Comparison of ENCODE assay signal across 24 cellular contexts in genomic region chr21:41410361-41410760, GRCh38. TPM values are rescaled to one million over a fixed set of nuclear protein-coding genes. Genes with fewer than 3 reads are reported as not detected.
DNase-seq lines count a peak whose midpoint lies in the region; TF ChIP-seq lines count a peak whose summit lies in the region.
"Had no signal": no experiment of that assay in that cellular context is flagged by ENCODE, and none has a peak within 500 bp of the region (broad histone marks: within the 10 kb centered on the region; RNA-seq: fewer than 3 reads in every experiment).

No MANE protein-coding gene starts in this region.

- peaks cover 48 to 53% of the 10 kb centered on the region in 2 donors for H3K36me3 Mint-ChIP-seq in CD14-positive monocyte
- H3K36me3 Mint-ChIP-seq in activated T-helper 1 cell treated with anti-CD3 and anti-CD28 coated beads, Interleukin-12 subunit alpha, Interleukin-12 subunit beta, Interleukin-2, Interleukin-4 antibody, amounts not matched to agents 30 ng/mL and 10 ng/mL and 1 ng/mL, durations not matched to agents 14 hours and 24 hours and 36 hours (ENCODE audit: low read depth) = peaks cover 54% of the 10 kb centered on the region

- no peak overlapping the region for H3K4me3 Mint-ChIP-seq in CD14-positive monocyte
- H3K4me3 Mint-ChIP-seq in activated T-helper 1 cell treated with anti-CD3 and anti-CD28 coated beads, Interleukin-12 subunit alpha, Interleukin-12 subunit beta, Interleukin-2, Interleukin-4 antibody, amounts not matched to agents 30 ng/mL and 10 ng/mL and 1 ng/mL, durations not matched to agents 14 hours and 24 hours and 36 hours = no peak overlapping the region
- H3K4me3 Mint-ChIP-seq: HFFc6 had no signal

- H3K4me2 ChIP-seq in BLaER1 = peak overlapping the region; percentile 54
- H3K4me2 ChIP-seq: A549 had no signal

- H3K4me1 ChIP-seq in BLaER1 (peaks cover 20% of the 10 kb centered on the region), esophagus squamous epithelium (peaks cover 9 to 41% (median 14%) of the 10 kb centered on the region in 3 donors)
- H3K4me1 ChIP-seq: A549, HAP-1 had no signal

- H3K36me3 ChIP-seq in BLaER1 (peaks cover 33% of the 10 kb centered on the region), esophagus squamous epithelium (peaks cover 0 to 42% (median 0%) of the 10 kb centered on the region in 3 donors)
- H3K36me3 ChIP-seq: HAP-1 had no signal

- H3K9me3 ChIP-seq in BLaER1 (no peaks in the 10 kb centered on the region), esophagus squamous epithelium (no peaks in the 10 kb centered on the region)
- H3K9me3 ChIP-seq: HAP-1 had no signal

- TF ChIP-seq CTCF in CD14-positive monocyte (IDR thresholded peaks at IDR 0.05) (no peak), esophagus squamous epithelium (IDR thresholded peaks at IDR 0.05) (no peak)

- no peak for TF ChIP-seq POLR2A in esophagus squamous epithelium (IDR thresholded peaks at IDR 0.05)

- 85 to 90% methylated on average over 1 of the region's 1 CpG for WGBS in esophagus squamous epithelium, 2 donors

- DNase-seq in CD14-positive monocyte (ENCODE audit: low spot score) (no peak), esophagus squamous epithelium (lab: John Stamatoyannopoulos, UW) (no peak), SIG-M5 treated with dmso at 0.1 percent for 504 hours (lab: John Stamatoyannopoulos, UW; ENCODE audit: unreplicated experiment) (no peak), NCI-H1092 (lab: John Stamatoyannopoulos, UW) (no peak), DMS153 treated with DMSO at 0.1 percent for 48 hours (lab: John Stamatoyannopoulos, UW; ENCODE audit: unreplicated experiment) (no peak)
- DNase-seq in activated T-helper 1 cell treated with anti-CD3 and anti-CD28 coated beads, Interleukin-12 subunit alpha, Interleukin-12 subunit beta, Interleukin-2, Interleukin-4 antibody, amounts not matched to agents 30 ng/mL and 10 ng/mL and 1 ng/mL, durations not matched to agents 14 hours and 24 hours and 36 hours (ENCODE audit: low spot score) = no peak
- DNase-seq: AML-193, DMS153, GM23248, HFFc6, Kasumi-1, MV-4-11, NCI-H1105 treated with DMSO at 0.1 percent for 48 hours, NCI-H146, NCI-H1930, NCI-H446, NCI-H524 treated with DMSO at 0.1 percent for 48 hours, NCI-H774, SIG-M5 had no signal

- peaks cover 0 to 3% (median 2%) of the 10 kb centered on the region in 3 donors for H3K27me3 Mint-ChIP-seq in CD14-positive monocyte (ENCODE audit: low read depth in 3 of 3)
- H3K27me3 Mint-ChIP-seq in activated T-helper 1 cell treated with anti-CD3 and anti-CD28 coated beads, Interleukin-12 subunit alpha, Interleukin-12 subunit beta, Interleukin-2, Interleukin-4 antibody, amounts not matched to agents 30 ng/mL and 10 ng/mL and 1 ng/mL, durations not matched to agents 14 hours and 24 hours and 36 hours (ENCODE audit: insufficient read depth) = peaks cover 18% of the 10 kb centered on the region

- intact Hi-C loops in CD14-positive monocyte (cut with micrococcal nuclease) (no loop called here), esophagus squamous epithelium (cut with DNase I) (no loop called here)
- intact Hi-C loops in activated T-helper 1 cell treated with anti-CD3 and anti-CD28 coated beads, Interleukin-12 subunit alpha, Interleukin-12 subunit beta, Interleukin-2, Interleukin-4 antibody, amounts not matched to agents 30 ng/mL and 10 ng/mL and 1 ng/mL, durations not matched to agents 14 hours and 24 hours and 36 hours (cut with micrococcal nuclease) = no loop called here

- peaks cover 36% of the 10 kb centered on the region for H3K4me1 Mint-ChIP-seq in CD14-positive monocyte
- peaks cover 7% of the 10 kb centered on the region for H3K4me1 Mint-ChIP-seq in activated T-helper 1 cell treated with anti-CD3 and anti-CD28 coated beads, Interleukin-12 subunit alpha, Interleukin-12 subunit beta, Interleukin-2, Interleukin-4 antibody, amounts not matched to agents 30 ng/mL and 10 ng/mL and 1 ng/mL, durations not matched to agents 14 hours and 24 hours and 36 hours (ENCODE audit: low read depth)

- H3K9ac ChIP-seq in BLaER1 = no peak overlapping the region
- H3K9ac ChIP-seq: GM23248 had no signal

- H4K20me1 ChIP-seq in BLaER1 = no peaks in the 10 kb centered on the region

- peaks cover 3 to 18% (median 11%) of the 10 kb centered on the region in 7 donors for H3K9me3 Mint-ChIP-seq in CD14-positive monocyte
- H3K9me3 Mint-ChIP-seq in activated T-helper 1 cell treated with anti-CD3 and anti-CD28 coated beads, Interleukin-12 subunit alpha, Interleukin-12 subunit beta, Interleukin-2, Interleukin-4 antibody, amounts not matched to agents 30 ng/mL and 10 ng/mL and 1 ng/mL, durations not matched to agents 14 hours and 24 hours and 36 hours = peaks cover 12% of the 10 kb centered on the region

- H3K27ac ChIP-seq in BLaER1 = no peak overlapping the region
- H3K27ac ChIP-seq in esophagus squamous epithelium = peak overlapping the region; percentile 74 to 85 (median 82)
- H3K27ac ChIP-seq: A549, C4-2B, GM23248 had no signal

- H3K27me3 ChIP-seq in BLaER1 (no peaks in the 10 kb centered on the region), esophagus squamous epithelium (no peaks in the 10 kb centered on the region)

- peak overlapping the region in 4 of 7 donors; percentile 6 to 64 (median 34) for H3K27ac Mint-ChIP-seq in CD14-positive monocyte
- peak overlapping the region; percentile 32 for H3K27ac Mint-ChIP-seq in activated T-helper 1 cell treated with anti-CD3 and anti-CD28 coated beads, Interleukin-12 subunit alpha, Interleukin-12 subunit beta, Interleukin-2, Interleukin-4 antibody, amounts not matched to agents 30 ng/mL and 10 ng/mL and 1 ng/mL, durations not matched to agents 14 hours and 24 hours and 36 hours
- H3K27ac Mint-ChIP-seq: HFFc6 had no signal

- no peak overlapping the region for H3K4me3 ChIP-seq in BLaER1
- H3K4me3 ChIP-seq in esophagus squamous epithelium = no peak overlapping the region
- H3K4me3 ChIP-seq: A549, GM23248, HAP-1 had no signal

RNA-seq across cellular contexts. Expression of gene MX1, which starts 15.7 kb away (rescaled TPM):
- 10 to 100 TPM; 60.5 to 73.3 TPM for polyA plus RNA-seq in CD14-positive monocyte
- total RNA-seq in activated T-helper 1 cell treated with anti-CD3 and anti-CD28 coated beads, Interleukin-12 subunit alpha, Interleukin-12 subunit beta, Interleukin-2, Interleukin-4 antibody, amounts not matched to agents 30 ng/mL and 10 ng/mL and 1 ng/mL, durations not matched to agents 14 hours and 24 hours and 36 hours = 89.4 and 92.8 TPM in 2 replicates
- 10 to 100 TPM; 29.7 to 90.2 (median 40.9) TPM for total RNA-seq in esophagus squamous epithelium

RNA-seq across cellular contexts. Expression of gene MX2, which starts 48.5 kb away (rescaled TPM):
- polyA plus RNA-seq in CD14-positive monocyte = 10 to 100 TPM; 43.1 to 50.3 TPM
- 8.2 and 9.4 TPM in 2 replicates for total RNA-seq in activated T-helper 1 cell treated with anti-CD3 and anti-CD28 coated beads, Interleukin-12 subunit alpha, Interleukin-12 subunit beta, Interleukin-2, Interleukin-4 antibody, amounts not matched to agents 30 ng/mL and 10 ng/mL and 1 ng/mL, durations not matched to agents 14 hours and 24 hours and 36 hours
- 10 to 100 TPM in 1 of 4 donors, 1 to 10 TPM in 3; 4.3 to 23.5 (median 8.5) TPM for total RNA-seq in esophagus squamous epithelium
- total RNA-seq: MCF 10A had no signal
- polyA plus RNA-seq: A549 had no signal
